Comparison of ENCODE assay signal across 1 cellular context in the genomic region with DNA sequence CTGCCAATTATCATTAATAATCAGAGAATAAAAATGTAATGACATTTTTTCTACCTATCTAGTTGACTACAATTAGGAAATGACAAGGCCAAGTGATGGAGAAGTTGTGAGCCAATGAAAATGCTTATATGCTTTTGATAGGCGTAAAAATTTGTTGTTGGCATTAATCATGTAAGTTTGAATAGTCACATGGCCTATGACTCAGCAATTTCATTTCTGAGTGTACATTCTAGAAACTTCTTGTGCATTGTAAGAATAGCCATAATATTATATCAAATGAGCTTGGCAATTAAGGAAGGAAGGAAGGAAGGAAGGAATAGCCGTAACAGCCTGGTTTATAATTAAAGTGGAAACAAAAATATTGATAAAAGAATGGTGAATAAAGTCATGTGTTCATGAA.
A peak's percentile ranks its signal among the peaks of the same experiment; 100 is the strongest.
TF ChIP-seq lines count a peak whose summit lies in the region.

No MANE protein-coding gene starts in this region.

TF ChIP-seq in K562, 482 proteins besides CTCF, POLR2A, EP300 and RAD21 (continued from another document and continues in another):
- TF ChIP-seq, protein P1, sequence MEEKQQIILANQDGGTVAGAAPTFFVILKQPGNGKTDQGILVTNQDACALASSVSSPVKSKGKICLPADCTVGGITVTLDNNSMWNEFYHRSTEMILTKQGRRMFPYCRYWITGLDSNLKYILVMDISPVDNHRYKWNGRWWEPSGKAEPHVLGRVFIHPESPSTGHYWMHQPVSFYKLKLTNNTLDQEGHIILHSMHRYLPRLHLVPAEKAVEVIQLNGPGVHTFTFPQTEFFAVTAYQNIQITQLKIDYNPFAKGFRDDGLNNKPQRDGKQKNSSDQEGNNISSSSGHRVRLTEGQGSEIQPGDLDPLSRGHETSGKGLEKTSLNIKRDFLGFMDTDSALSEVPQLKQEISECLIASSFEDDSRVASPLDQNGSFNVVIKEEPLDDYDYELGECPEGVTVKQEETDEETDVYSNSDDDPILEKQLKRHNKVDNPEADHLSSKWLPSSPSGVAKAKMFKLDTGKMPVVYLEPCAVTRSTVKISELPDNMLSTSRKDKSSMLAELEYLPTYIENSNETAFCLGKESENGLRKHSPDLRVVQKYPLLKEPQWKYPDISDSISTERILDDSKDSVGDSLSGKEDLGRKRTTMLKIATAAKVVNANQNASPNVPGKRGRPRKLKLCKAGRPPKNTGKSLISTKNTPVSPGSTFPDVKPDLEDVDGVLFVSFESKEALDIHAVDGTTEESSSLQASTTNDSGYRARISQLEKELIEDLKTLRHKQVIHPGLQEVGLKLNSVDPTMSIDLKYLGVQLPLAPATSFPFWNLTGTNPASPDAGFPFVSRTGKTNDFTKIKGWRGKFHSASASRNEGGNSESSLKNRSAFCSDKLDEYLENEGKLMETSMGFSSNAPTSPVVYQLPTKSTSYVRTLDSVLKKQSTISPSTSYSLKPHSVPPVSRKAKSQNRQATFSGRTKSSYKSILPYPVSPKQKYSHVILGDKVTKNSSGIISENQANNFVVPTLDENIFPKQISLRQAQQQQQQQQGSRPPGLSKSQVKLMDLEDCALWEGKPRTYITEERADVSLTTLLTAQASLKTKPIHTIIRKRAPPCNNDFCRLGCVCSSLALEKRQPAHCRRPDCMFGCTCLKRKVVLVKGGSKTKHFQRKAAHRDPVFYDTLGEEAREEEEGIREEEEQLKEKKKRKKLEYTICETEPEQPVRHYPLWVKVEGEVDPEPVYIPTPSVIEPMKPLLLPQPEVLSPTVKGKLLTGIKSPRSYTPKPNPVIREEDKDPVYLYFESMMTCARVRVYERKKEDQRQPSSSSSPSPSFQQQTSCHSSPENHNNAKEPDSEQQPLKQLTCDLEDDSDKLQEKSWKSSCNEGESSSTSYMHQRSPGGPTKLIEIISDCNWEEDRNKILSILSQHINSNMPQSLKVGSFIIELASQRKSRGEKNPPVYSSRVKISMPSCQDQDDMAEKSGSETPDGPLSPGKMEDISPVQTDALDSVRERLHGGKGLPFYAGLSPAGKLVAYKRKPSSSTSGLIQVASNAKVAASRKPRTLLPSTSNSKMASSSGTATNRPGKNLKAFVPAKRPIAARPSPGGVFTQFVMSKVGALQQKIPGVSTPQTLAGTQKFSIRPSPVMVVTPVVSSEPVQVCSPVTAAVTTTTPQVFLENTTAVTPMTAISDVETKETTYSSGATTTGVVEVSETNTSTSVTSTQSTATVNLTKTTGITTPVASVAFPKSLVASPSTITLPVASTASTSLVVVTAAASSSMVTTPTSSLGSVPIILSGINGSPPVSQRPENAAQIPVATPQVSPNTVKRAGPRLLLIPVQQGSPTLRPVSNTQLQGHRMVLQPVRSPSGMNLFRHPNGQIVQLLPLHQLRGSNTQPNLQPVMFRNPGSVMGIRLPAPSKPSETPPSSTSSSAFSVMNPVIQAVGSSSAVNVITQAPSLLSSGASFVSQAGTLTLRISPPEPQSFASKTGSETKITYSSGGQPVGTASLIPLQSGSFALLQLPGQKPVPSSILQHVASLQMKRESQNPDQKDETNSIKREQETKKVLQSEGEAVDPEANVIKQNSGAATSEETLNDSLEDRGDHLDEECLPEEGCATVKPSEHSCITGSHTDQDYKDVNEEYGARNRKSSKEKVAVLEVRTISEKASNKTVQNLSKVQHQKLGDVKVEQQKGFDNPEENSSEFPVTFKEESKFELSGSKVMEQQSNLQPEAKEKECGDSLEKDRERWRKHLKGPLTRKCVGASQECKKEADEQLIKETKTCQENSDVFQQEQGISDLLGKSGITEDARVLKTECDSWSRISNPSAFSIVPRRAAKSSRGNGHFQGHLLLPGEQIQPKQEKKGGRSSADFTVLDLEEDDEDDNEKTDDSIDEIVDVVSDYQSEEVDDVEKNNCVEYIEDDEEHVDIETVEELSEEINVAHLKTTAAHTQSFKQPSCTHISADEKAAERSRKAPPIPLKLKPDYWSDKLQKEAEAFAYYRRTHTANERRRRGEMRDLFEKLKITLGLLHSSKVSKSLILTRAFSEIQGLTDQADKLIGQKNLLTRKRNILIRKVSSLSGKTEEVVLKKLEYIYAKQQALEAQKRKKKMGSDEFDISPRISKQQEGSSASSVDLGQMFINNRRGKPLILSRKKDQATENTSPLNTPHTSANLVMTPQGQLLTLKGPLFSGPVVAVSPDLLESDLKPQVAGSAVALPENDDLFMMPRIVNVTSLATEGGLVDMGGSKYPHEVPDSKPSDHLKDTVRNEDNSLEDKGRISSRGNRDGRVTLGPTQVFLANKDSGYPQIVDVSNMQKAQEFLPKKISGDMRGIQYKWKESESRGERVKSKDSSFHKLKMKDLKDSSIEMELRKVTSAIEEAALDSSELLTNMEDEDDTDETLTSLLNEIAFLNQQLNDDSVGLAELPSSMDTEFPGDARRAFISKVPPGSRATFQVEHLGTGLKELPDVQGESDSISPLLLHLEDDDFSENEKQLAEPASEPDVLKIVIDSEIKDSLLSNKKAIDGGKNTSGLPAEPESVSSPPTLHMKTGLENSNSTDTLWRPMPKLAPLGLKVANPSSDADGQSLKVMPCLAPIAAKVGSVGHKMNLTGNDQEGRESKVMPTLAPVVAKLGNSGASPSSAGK (IDR thresholded peaks at IDR 0.05): no peak
- TF ChIP-seq PTTG1 (tag; IDR thresholded peaks at IDR 0.05; ENCODE audit: low read depth): no peak
- TF ChIP-seq, protein P2, sequence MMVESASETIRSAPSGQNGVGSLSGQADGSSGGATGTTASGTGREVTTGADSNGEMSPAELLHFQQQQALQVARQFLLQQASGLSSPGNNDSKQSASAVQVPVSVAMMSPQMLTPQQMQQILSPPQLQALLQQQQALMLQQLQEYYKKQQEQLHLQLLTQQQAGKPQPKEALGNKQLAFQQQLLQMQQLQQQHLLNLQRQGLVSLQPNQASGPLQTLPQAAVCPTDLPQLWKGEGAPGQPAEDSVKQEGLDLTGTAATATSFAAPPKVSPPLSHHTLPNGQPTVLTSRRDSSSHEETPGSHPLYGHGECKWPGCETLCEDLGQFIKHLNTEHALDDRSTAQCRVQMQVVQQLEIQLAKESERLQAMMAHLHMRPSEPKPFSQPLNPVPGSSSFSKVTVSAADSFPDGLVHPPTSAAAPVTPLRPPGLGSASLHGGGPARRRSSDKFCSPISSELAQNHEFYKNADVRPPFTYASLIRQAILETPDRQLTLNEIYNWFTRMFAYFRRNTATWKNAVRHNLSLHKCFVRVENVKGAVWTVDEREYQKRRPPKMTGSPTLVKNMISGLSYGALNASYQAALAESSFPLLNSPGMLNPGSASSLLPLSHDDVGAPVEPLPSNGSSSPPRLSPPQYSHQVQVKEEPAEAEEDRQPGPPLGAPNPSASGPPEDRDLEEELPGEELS (CRISPR knock-in tag; IDR thresholded peaks at IDR 0.05; ENCODE audit: borderline replicate concordance): no peak
- no peak for TF ChIP-seq ZNF134 (CRISPR knock-in tag; conservative IDR thresholded peaks at IDR 0.05)
- TF ChIP-seq, protein P3, sequence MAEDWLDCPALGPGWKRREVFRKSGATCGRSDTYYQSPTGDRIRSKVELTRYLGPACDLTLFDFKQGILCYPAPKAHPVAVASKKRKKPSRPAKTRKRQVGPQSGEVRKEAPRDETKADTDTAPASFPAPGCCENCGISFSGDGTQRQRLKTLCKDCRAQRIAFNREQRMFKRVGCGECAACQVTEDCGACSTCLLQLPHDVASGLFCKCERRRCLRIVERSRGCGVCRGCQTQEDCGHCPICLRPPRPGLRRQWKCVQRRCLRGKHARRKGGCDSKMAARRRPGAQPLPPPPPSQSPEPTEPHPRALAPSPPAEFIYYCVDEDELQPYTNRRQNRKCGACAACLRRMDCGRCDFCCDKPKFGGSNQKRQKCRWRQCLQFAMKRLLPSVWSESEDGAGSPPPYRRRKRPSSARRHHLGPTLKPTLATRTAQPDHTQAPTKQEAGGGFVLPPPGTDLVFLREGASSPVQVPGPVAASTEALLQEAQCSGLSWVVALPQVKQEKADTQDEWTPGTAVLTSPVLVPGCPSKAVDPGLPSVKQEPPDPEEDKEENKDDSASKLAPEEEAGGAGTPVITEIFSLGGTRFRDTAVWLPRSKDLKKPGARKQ (CRISPR knock-in tag; IDR thresholded peaks at IDR 0.05): no peak
- TF ChIP-seq ZNF561 (CRISPR knock-in tag; conservative IDR thresholded peaks at IDR 0.05): no peak
- no peak for TF ChIP-seq OTX1 (CRISPR knock-in tag; IDR thresholded peaks at IDR 0.05)
- TF ChIP-seq NCOA1 (IDR thresholded peaks at IDR 0.05; ENCODE audit: low read depth): no peak
- TF ChIP-seq, protein P4, sequence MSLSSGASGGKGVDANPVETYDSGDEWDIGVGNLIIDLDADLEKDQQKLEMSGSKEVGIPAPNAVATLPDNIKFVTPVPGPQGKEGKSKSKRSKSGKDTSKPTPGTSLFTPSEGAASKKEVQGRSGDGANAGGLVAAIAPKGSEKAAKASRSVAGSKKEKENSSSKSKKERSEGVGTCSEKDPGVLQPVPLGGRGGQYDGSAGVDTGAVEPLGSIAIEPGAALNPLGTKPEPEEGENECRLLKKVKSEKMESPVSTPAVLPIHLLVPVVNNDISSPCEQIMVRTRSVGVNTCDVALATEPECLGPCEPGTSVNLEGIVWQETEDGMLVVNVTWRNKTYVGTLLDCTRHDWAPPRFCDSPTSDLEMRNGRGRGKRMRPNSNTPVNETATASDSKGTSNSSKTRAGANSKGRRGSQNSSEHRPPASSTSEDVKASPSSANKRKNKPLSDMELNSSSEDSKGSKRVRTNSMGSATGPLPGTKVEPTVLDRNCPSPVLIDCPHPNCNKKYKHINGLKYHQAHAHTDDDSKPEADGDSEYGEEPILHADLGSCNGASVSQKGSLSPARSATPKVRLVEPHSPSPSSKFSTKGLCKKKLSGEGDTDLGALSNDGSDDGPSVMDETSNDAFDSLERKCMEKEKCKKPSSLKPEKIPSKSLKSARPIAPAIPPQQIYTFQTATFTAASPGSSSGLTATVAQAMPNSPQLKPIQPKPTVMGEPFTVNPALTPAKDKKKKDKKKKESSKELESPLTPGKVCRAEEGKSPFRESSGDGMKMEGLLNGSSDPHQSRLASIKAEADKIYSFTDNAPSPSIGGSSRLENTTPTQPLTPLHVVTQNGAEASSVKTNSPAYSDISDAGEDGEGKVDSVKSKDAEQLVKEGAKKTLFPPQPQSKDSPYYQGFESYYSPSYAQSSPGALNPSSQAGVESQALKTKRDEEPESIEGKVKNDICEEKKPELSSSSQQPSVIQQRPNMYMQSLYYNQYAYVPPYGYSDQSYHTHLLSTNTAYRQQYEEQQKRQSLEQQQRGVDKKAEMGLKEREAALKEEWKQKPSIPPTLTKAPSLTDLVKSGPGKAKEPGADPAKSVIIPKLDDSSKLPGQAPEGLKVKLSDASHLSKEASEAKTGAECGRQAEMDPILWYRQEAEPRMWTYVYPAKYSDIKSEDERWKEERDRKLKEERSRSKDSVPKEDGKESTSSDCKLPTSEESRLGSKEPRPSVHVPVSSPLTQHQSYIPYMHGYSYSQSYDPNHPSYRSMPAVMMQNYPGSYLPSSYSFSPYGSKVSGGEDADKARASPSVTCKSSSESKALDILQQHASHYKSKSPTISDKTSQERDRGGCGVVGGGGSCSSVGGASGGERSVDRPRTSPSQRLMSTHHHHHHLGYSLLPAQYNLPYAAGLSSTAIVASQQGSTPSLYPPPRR (CRISPR knock-in tag; IDR thresholded peaks at IDR 0.05; ENCODE audit: borderline replicate concordance): no peak
- TF ChIP-seq CSDE1 (IDR thresholded peaks at IDR 0.05): no peak
- TF ChIP-seq SMARCE1 (IDR thresholded peaks at IDR 0.05): no peak
- no peak for TF ChIP-seq ERF (CRISPR knock-in tag; IDR thresholded peaks at IDR 0.05)
- TF ChIP-seq RBM17 (IDR thresholded peaks at IDR 0.05; ENCODE audit: borderline replicate concordance, low read depth, low read length): no peak
- TF ChIP-seq, protein P5, sequence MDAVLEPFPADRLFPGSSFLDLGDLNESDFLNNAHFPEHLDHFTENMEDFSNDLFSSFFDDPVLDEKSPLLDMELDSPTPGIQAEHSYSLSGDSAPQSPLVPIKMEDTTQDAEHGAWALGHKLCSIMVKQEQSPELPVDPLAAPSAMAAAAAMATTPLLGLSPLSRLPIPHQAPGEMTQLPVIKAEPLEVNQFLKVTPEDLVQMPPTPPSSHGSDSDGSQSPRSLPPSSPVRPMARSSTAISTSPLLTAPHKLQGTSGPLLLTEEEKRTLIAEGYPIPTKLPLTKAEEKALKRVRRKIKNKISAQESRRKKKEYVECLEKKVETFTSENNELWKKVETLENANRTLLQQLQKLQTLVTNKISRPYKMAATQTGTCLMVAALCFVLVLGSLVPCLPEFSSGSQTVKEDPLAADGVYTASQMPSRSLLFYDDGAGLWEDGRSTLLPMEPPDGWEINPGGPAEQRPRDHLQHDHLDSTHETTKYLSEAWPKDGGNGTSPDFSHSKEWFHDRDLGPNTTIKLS (IDR thresholded peaks at IDR 0.05; ENCODE audit: borderline replicate concordance, low read depth): no peak
- TF ChIP-seq, protein P6, sequence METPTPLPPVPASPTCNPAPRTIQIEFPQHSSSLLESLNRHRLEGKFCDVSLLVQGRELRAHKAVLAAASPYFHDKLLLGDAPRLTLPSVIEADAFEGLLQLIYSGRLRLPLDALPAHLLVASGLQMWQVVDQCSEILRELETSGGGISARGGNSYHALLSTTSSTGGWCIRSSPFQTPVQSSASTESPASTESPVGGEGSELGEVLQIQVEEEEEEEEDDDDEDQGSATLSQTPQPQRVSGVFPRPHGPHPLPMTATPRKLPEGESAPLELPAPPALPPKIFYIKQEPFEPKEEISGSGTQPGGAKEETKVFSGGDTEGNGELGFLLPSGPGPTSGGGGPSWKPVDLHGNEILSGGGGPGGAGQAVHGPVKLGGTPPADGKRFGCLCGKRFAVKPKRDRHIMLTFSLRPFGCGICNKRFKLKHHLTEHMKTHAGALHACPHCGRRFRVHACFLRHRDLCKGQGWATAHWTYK (CRISPR knock-in tag; IDR thresholded peaks at IDR 0.05): no peak
- TF ChIP-seq ZNF347 (CRISPR knock-in tag; IDR thresholded peaks at IDR 0.05; ENCODE audit: low read depth): no peak
- TF ChIP-seq ZNF184 (CRISPR knock-in tag; IDR thresholded peaks at IDR 0.05): no peak
- TF ChIP-seq, protein P7, sequence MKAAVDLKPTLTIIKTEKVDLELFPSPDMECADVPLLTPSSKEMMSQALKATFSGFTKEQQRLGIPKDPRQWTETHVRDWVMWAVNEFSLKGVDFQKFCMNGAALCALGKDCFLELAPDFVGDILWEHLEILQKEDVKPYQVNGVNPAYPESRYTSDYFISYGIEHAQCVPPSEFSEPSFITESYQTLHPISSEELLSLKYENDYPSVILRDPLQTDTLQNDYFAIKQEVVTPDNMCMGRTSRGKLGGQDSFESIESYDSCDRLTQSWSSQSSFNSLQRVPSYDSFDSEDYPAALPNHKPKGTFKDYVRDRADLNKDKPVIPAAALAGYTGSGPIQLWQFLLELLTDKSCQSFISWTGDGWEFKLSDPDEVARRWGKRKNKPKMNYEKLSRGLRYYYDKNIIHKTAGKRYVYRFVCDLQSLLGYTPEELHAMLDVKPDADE (conservative IDR thresholded peaks at IDR 0.05; ENCODE audit: control insufficient read depth, low read depth, low read length): no peak
- no peak for TF ChIP-seq SMC3 (conservative IDR thresholded peaks at IDR 0.05; ENCODE audit: insufficient read depth, low read depth, low read length)
- no peak for TF ChIP-seq MCM7 (IDR thresholded peaks at IDR 0.05)
- TF ChIP-seq MAZ (CRISPR knock-in tag; conservative IDR thresholded peaks at IDR 0.05 in 1 of 2, IDR thresholded peaks at IDR 0.05 in 1 of 2): no peak
- TF ChIP-seq NFXL1 (CRISPR knock-in tag; IDR thresholded peaks at IDR 0.05): no peak
- TF ChIP-seq BACH1 (tag; IDR thresholded peaks at IDR 0.05): peak; percentile 40; the same call in 1 of the 2 replicates
- TF ChIP-seq NR1H2 (CRISPR knock-in tag; IDR thresholded peaks at IDR 0.05): no peak
- no peak for TF ChIP-seq FOSL1 (tag; conservative IDR thresholded peaks at IDR 0.05)
- TF ChIP-seq C11orf30 (IDR thresholded peaks at IDR 0.05; ENCODE audit: low read depth): peak; percentile 73
- no peak for TF ChIP-seq PHF8 (IDR thresholded peaks at IDR 0.05; ENCODE audit: borderline replicate concordance, low read length)
- TF ChIP-seq SMAD1 (IDR thresholded peaks at IDR 0.05; ENCODE audit: low read depth, low read length, partially characterized antibody): no peak
- no peak for TF ChIP-seq ZNF263 (CRISPR knock-in tag; IDR thresholded peaks at IDR 0.05; ENCODE audit: borderline replicate concordance)
- TF ChIP-seq MEIS2 (IDR thresholded peaks at IDR 0.05; ENCODE audit: partially characterized antibody): peak; percentile 25
- no peak for TF ChIP-seq L3MBTL2 (IDR thresholded peaks at IDR 0.05)
- peak; percentile 89 for TF ChIP-seq MAFG (tag; conservative IDR thresholded peaks at IDR 0.05)
